Comparison of ENCODE assay signal across 10 cellular contexts in the genomic region with DNA sequence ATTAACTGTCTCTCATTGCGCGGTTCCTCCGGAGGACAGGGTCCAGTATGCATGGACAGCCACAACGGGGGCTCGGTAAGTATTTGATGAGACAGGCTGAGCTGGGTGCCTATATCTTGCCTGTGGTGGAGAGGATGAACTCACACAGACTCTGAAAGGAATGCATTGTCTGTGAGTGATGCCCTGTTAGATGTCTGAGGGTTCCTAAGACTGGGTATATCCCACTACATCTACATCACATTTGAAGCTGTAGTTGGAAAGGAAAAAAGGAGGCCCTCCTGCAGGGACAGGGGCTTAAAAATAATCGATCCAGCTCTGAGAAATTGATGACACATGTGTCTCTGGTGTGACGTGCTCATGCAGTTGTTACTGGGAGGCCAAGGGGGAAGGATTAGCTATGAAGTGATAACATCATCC. TPM values are rescaled to one million over a fixed set of nuclear protein-coding genes. Genes with fewer than 3 reads are reported as not detected.
DNase-seq lines count a peak whose midpoint lies in the region; ATAC-seq and TF ChIP-seq lines count a peak whose summit lies in the region.
"Had no signal": no experiment of that assay in that cellular context is flagged by ENCODE, and none has a peak within 500 bp of the region (broad histone marks: within the 10 kb centered on the region; RNA-seq: fewer than 3 reads in every experiment).

No MANE protein-coding gene starts in this region.

- WGBS in esophagus squamous epithelium, 2 donors = 77 to 81% methylated on average over 7 of the region's 7 CpGs

- peak overlapping the region in 3 of 4 donors; percentile 9 to 48 (median 45) for H3K27ac ChIP-seq in esophagus squamous epithelium

- TF ChIP-seq CTCF in esophagus squamous epithelium (IDR thresholded peaks at IDR 0.05) = no peak

- H3K36me3 Mint-ChIP-seq in activated CD8-positive, alpha-beta memory T cell treated with anti-CD3 and anti-CD28 coated beads, Interleukin-2, amount 10 ng/mL, durations not matched to agents 7 days and 5 days = peaks cover 3% of the 10 kb centered on the region
- peaks cover 5 to 30% of the 10 kb centered on the region in 2 donors for H3K36me3 Mint-ChIP-seq in stimulated activated naive B cell treated with anti-CD40 and anti-IgM and Interleukin-4, amounts not matched to agents 10 μg/mL and 1 μg/mL and 100 μg/mL, for 72 hours

- intact Hi-C loops in esophagus squamous epithelium (cut with DNase I) = no loop called here

- peak overlapping the region; percentile 76 for H3K4me3 Mint-ChIP-seq in activated CD8-positive, alpha-beta memory T cell treated with anti-CD3 and anti-CD28 coated beads, Interleukin-2, amount 10 ng/mL, durations not matched to agents 7 days and 5 days
- H3K4me3 Mint-ChIP-seq in stimulated activated naive B cell treated with anti-CD40 and anti-IgM and Interleukin-4, amounts not matched to agents 10 μg/mL and 1 μg/mL and 100 μg/mL, for 72 hours = peak overlapping the region; percentile 86 to 89

- peaks cover 0 to 8% (median 0%) of the 10 kb centered on the region in 4 donors for H3K27me3 ChIP-seq in esophagus squamous epithelium

- H3K36me3 ChIP-seq in esophagus squamous epithelium = no peaks in the 10 kb centered on the region
- H3K36me3 ChIP-seq: HAP-1 had no signal

- TF ChIP-seq POLR2A in esophagus squamous epithelium (IDR thresholded peaks at IDR 0.05) = no peak

- CTCF ChIA-PET in activated CD8-positive, alpha-beta memory T cell treated with anti-CD3 and anti-CD28 coated beads, Interleukin-2, amount 10 ng/mL, durations not matched to agents 7 days and 5 days (lab: Charles Lee) = interaction anchor here (1.2 to 9.0 kb wide), 3 partner anchors 10 to 63 kb away, joined by 5 to 69 read pairs (median 8); no protein-coding TSS in a partner anchor

- H3K4me1 ChIP-seq in esophagus squamous epithelium = peaks cover 17 to 62% (median 19%) of the 10 kb centered on the region in 3 donors

- no peaks in the 10 kb centered on the region for H3K9me3 ChIP-seq in esophagus squamous epithelium
- H3K9me3 ChIP-seq: HAP-1 had no signal

- no peak for ATAC-seq in activated CD8-positive, alpha-beta memory T cell treated with anti-CD3 and anti-CD28 coated beads, Interleukin-2, amount 10 ng/mL, durations not matched to agents 7 days and 5 days
- peak; percentile 22; the same call in 1 of the 3 replicates for ATAC-seq in SK-N-SH treated with all-trans-retinoic acid at 6 μM for 48 hours
- no peak for ATAC-seq in stimulated activated naive B cell treated with anti-CD40 and anti-IgM and Interleukin-4, amounts not matched to agents 10 μg/mL and 1 μg/mL and 100 μg/mL, for 72 hours (replicated peaks)
- ATAC-seq in activated CD4-positive, CD25-positive, alpha-beta regulatory T cell treated with anti-CD3 and anti-CD28 coated beads, Interleukin-2, amount 50 U/mL, for 24 hours = no peak
- no peak for ATAC-seq in HG02885 (IDR thresholded peaks at IDR 0.05; ENCODE audit: poor library complexity, unreplicated experiment)

- peaks cover 59% of the 10 kb centered on the region for H3K4me1 Mint-ChIP-seq in activated CD8-positive, alpha-beta memory T cell treated with anti-CD3 and anti-CD28 coated beads, Interleukin-2, amount 10 ng/mL, durations not matched to agents 7 days and 5 days
- H3K4me1 Mint-ChIP-seq in stimulated activated naive B cell treated with anti-CD40 and anti-IgM and Interleukin-4, amounts not matched to agents 10 μg/mL and 1 μg/mL and 100 μg/mL, for 72 hours = peaks cover 42 to 60% of the 10 kb centered on the region in 2 donors

- H3K27ac Mint-ChIP-seq in activated CD8-positive, alpha-beta memory T cell treated with anti-CD3 and anti-CD28 coated beads, Interleukin-2, amount 10 ng/mL, durations not matched to agents 7 days and 5 days = no peak overlapping the region
- peak overlapping the region; percentile 91 for H3K27ac Mint-ChIP-seq in stimulated activated naive B cell treated with anti-CD40 and anti-IgM and Interleukin-4, amounts not matched to agents 10 μg/mL and 1 μg/mL and 100 μg/mL, for 72 hours

- no peaks in the 10 kb centered on the region for H3K9me3 Mint-ChIP-seq in activated CD8-positive, alpha-beta memory T cell treated with anti-CD3 and anti-CD28 coated beads, Interleukin-2, amount 10 ng/mL, durations not matched to agents 7 days and 5 days (ENCODE audit: low read depth)
- no peaks in the 10 kb centered on the region for H3K9me3 Mint-ChIP-seq in stimulated activated naive B cell treated with anti-CD40 and anti-IgM and Interleukin-4, amounts not matched to agents 10 μg/mL and 1 μg/mL and 100 μg/mL, for 72 hours

- H3K27me3 Mint-ChIP-seq in activated CD8-positive, alpha-beta memory T cell treated with anti-CD3 and anti-CD28 coated beads, Interleukin-2, amount 10 ng/mL, durations not matched to agents 7 days and 5 days = peaks cover 9% of the 10 kb centered on the region
- H3K27me3 Mint-ChIP-seq in stimulated activated naive B cell treated with anti-CD40 and anti-IgM and Interleukin-4, amounts not matched to agents 10 μg/mL and 1 μg/mL and 100 μg/mL, for 72 hours = no peaks in the 10 kb centered on the region

- peak overlapping the region in 2 of 4 donors; percentile 94 to 97 for H3K4me3 ChIP-seq in esophagus squamous epithelium

- no peak for DNase-seq in activated CD8-positive, alpha-beta memory T cell treated with anti-CD3 and anti-CD28 coated beads, Interleukin-2, amount 10 ng/mL, durations not matched to agents 7 days and 5 days
- DNase-seq in activated CD8-positive, alpha-beta memory T cell treated with anti-CD3 and anti-CD28 coated beads, Interleukin-2, amount 50 U/mL, for 48 hours = no peak
- DNase-seq in esophagus squamous epithelium (lab: John Stamatoyannopoulos, UW) = no peak
- no peak for DNase-seq in stimulated activated naive B cell treated with anti-CD40 and anti-IgM and Interleukin-4, amounts not matched to agents 10 μg/mL and 1 μg/mL and 100 μg/mL, for 72 hours
- no peak for DNase-seq in midbrain (lab: John Stamatoyannopoulos, UW)
- DNase-seq: NCI-H69 had no signal

TF ChIP-seq in SK-N-SH treated with all-trans-retinoic acid at 6 μM for 48 hours, 23 proteins besides CTCF, POLR2A, EP300 and RAD21 (continues in another document):
- no peak for TF ChIP-seq TOX (CRISPR knock-in tag; IDR thresholded peaks at IDR 0.05; ENCODE audit: borderline replicate concordance)
- TF ChIP-seq, protein P1, sequence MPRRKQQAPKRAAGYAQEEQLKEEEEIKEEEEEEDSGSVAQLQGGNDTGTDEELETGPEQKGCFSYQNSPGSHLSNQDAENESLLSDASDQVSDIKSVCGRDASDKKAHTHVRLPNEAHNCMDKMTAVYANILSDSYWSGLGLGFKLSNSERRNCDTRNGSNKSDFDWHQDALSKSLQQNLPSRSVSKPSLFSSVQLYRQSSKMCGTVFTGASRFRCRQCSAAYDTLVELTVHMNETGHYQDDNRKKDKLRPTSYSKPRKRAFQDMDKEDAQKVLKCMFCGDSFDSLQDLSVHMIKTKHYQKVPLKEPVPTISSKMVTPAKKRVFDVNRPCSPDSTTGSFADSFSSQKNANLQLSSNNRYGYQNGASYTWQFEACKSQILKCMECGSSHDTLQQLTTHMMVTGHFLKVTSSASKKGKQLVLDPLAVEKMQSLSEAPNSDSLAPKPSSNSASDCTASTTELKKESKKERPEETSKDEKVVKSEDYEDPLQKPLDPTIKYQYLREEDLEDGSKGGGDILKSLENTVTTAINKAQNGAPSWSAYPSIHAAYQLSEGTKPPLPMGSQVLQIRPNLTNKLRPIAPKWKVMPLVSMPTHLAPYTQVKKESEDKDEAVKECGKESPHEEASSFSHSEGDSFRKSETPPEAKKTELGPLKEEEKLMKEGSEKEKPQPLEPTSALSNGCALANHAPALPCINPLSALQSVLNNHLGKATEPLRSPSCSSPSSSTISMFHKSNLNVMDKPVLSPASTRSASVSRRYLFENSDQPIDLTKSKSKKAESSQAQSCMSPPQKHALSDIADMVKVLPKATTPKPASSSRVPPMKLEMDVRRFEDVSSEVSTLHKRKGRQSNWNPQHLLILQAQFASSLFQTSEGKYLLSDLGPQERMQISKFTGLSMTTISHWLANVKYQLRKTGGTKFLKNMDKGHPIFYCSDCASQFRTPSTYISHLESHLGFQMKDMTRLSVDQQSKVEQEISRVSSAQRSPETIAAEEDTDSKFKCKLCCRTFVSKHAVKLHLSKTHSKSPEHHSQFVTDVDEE (CRISPR knock-in tag; IDR thresholded peaks at IDR 0.05) = no peak
- TF ChIP-seq BACH2 (CRISPR knock-in tag; IDR thresholded peaks at IDR 0.05; ENCODE audit: borderline replicate concordance) = no peak
- TF ChIP-seq, protein P2, sequence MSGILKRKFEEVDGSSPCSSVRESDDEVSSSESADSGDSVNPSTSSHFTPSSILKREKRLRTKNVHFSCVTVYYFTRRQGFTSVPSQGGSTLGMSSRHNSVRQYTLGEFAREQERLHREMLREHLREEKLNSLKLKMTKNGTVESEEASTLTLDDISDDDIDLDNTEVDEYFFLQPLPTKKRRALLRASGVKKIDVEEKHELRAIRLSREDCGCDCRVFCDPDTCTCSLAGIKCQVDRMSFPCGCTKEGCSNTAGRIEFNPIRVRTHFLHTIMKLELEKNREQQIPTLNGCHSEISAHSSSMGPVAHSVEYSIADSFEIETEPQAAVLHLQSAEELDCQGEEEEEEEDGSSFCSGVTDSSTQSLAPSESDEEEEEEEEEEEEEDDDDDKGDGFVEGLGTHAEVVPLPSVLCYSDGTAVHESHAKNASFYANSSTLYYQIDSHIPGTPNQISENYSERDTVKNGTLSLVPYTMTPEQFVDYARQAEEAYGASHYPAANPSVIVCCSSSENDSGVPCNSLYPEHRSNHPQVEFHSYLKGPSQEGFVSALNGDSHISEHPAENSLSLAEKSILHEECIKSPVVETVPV (CRISPR knock-in tag; IDR thresholded peaks at IDR 0.05) = no peak
- no peak for TF ChIP-seq ESRRG (CRISPR knock-in tag; IDR thresholded peaks at IDR 0.05)
- no peak for TF ChIP-seq TCF4 (CRISPR knock-in tag; IDR thresholded peaks at IDR 0.05; ENCODE audit: borderline replicate concordance)
- no peak for TF ChIP-seq RARB (CRISPR knock-in tag; IDR thresholded peaks at IDR 0.05)

RNA-seq across cellular contexts. Expression of a gene that starts 1.9 kb away (rescaled TPM):
- 10 to 100 TPM; 29.4 to 38.3 TPM for total RNA-seq in activated CD8-positive, alpha-beta memory T cell treated with anti-CD3 and anti-CD28 coated beads, Interleukin-2, amount 10 ng/mL, durations not matched to agents 7 days and 5 days
- total RNA-seq in esophagus squamous epithelium = 10 to 100 TPM in 1 of 4 donors, 1 to 10 TPM in 3; 3.4 to 15.6 (median 5.7) TPM
